26 cellular contexts compared by ENCODE assay signal in the genomic region with DNA sequence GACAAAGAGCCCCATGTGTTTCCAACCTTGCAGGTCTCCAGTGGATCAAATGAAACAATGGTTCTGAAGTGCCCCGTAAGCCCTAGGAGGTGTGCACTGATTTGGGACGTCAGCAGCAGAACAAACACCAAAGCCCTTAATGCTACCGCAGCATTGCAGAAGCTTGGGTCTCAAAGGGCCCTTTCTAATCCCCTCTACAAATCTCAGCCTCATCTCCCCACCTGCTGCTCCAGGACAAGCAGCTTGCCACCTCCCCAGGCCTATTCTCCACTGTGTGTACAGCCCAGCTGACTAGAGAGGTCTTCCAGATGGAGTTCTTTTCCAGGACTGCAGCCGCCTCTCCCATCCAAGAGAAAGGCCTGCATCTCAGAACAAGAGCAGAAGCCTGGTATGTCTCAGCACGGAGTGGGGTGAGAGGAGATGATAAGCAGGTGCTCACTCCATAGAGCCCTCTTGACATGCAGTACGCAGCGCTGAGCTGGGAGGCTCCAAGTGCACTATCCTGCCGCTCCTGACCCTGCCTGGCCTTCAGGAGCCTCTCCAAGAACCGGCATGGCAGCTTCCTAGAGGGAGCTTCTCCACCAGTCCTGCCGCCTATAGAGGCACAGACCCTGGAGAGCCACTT. TPM values are rescaled to one million over a fixed set of nuclear protein-coding genes. Genes with fewer than 3 reads are reported as not detected.
DNase-seq lines count a peak whose midpoint lies in the region; ATAC-seq, FAIRE-seq and TF ChIP-seq lines count a peak whose summit lies in the region.
"Had no signal": no experiment of that assay in that cellular context is flagged by ENCODE, and none has a peak within 500 bp of the region (broad histone marks: within the 10 kb centered on the region; RNA-seq: fewer than 3 reads in every experiment).

No MANE protein-coding gene starts in this region.

- no peak overlapping the region for H3K4me3 Mint-ChIP-seq in activated CD8-positive, alpha-beta T cell treated with anti-CD3 and anti-CD28 coated beads, Interleukin-2, amount 10 ng/mL, durations not matched to agents 7 days and 5 days
- H3K4me3 Mint-ChIP-seq in activated CD8-positive, alpha-beta T cell treated with anti-CD3 and anti-CD28 coated beads for 36 hours = no peak overlapping the region
- H3K4me3 Mint-ChIP-seq in endodermal cell = no peak overlapping the region
- no peak overlapping the region for H3K4me3 Mint-ChIP-seq in progenitor cell of endocrine pancreas (ENCODE audit: low read depth)
- H3K4me3 Mint-ChIP-seq: activated T-cell treated with anti-CD3 and anti-CD28 coated beads, Interleukin-2, amount 50 U/mL, for 4 hours; B cell; CD8-positive, alpha-beta memory T cell; T-cell had no signal

- H3K27ac ChIP-seq in endodermal cell (ENCODE audit: low read depth, low read length) = no peak overlapping the region
- H3K27ac ChIP-seq: breast epithelium had no signal

- WGBS in endodermal cell (ENCODE audit: insufficient coverage in 1 of 2, insufficient read length in 1 of 2), 2 experiments = 89 to 96% methylated on average over 9 to 10 of the region's 10 CpGs

- no peak for DNase-seq in activated CD8-positive, alpha-beta T cell treated with anti-CD3 and anti-CD28 coated beads, Interleukin-2, amount 10 ng/mL, durations not matched to agents 7 days and 5 days
- no peak for DNase-seq in activated CD8-positive, alpha-beta T cell treated with anti-CD3 and anti-CD28 coated beads for 36 hours
- DNase-seq in NCI-H510A treated with DMSO at 0.1 percent for 48 hours (lab: John Stamatoyannopoulos, UW) (peak; percentile 82), endodermal cell (no peak), progenitor cell of endocrine pancreas (ENCODE audit: low spot score, unreplicated experiment) (no peak), RCC 7860 (ENCODE audit: low spot score) (no peak)
- DNase-seq: activated CD4-positive, CD25-positive, alpha-beta regulatory T cell treated with anti-CD3 and anti-CD28 coated beads, Interleukin-2, amount 50 U/mL, for 72 hours; activated naive CD4-positive, alpha-beta T cell treated with Interleukin-2 at 50 U/mL for 16 hours; activated T-cell treated with anti-CD3 and anti-CD28 coated beads, Interleukin-2, amount 50 U/mL, for 4 hours; CD8-positive, alpha-beta memory T cell; DMS53; effector CD8-positive, alpha-beta T cell; GDM1; Karpas-422; NCI-H1417 treated with DMSO at 0.1 percent for 48 hours; NCI-H2081; NK-92 treated with Interleukin-12 subunit alpha and Interleukin-12 subunit beta, amount 100 ng/mL, for 24 hours; SIG-M5; stimulated activated CD4-positive, alpha-beta T cell treated with anti-CD3 and anti-CD28 coated beads, Interleukin-15, amount 100 ng/mL, for 24 hours; stimulated activated naive CD4-positive, alpha-beta T cell; T-cell had no signal

- peak overlapping the region; percentile 57 for H3K27ac Mint-ChIP-seq in activated CD8-positive, alpha-beta T cell treated with anti-CD3 and anti-CD28 coated beads, Interleukin-2, amount 10 ng/mL, durations not matched to agents 7 days and 5 days
- H3K27ac Mint-ChIP-seq in activated CD8-positive, alpha-beta T cell treated with anti-CD3 and anti-CD28 coated beads for 36 hours = no peak overlapping the region
- H3K27ac Mint-ChIP-seq in endodermal cell (peak overlapping the region; percentile 68), progenitor cell of endocrine pancreas (peak overlapping the region; percentile 76)
- H3K27ac Mint-ChIP-seq: B cell had no signal

- H3K4me1 ChIP-seq in endodermal cell (ENCODE audit: control insufficient read depth, insufficient read depth, low read length) = peaks cover 20% of the 10 kb centered on the region
- H3K4me1 ChIP-seq: breast epithelium had no signal

- intact Hi-C loops in activated CD8-positive, alpha-beta T cell treated with anti-CD3 and anti-CD28 coated beads for 36 hours (cut with micrococcal nuclease) = no loop called here

- H3K27me3 ChIP-seq in endodermal cell (ENCODE audit: control insufficient read depth, insufficient read depth, low read length, poor library complexity, severe bottlenecking) = no peaks in the 10 kb centered on the region
- H3K27me3 ChIP-seq: breast epithelium had no signal

- H3K9me3 Mint-ChIP-seq in activated CD8-positive, alpha-beta T cell treated with anti-CD3 and anti-CD28 coated beads, Interleukin-2, amount 10 ng/mL, durations not matched to agents 7 days and 5 days (ENCODE audit: insufficient read depth) = no peaks in the 10 kb centered on the region
- no peaks in the 10 kb centered on the region for H3K9me3 Mint-ChIP-seq in activated CD8-positive, alpha-beta T cell treated with anti-CD3 and anti-CD28 coated beads for 36 hours
- H3K9me3 Mint-ChIP-seq in endodermal cell (no peaks in the 10 kb centered on the region), progenitor cell of endocrine pancreas (ENCODE audit: low read depth) (no peaks in the 10 kb centered on the region)
- H3K9me3 Mint-ChIP-seq: activated T-cell treated with anti-CD3 and anti-CD28 coated beads, Interleukin-2, amount 50 U/mL, for 4 hours; CD8-positive, alpha-beta memory T cell; T-cell had no signal

- H3K4me3 ChIP-seq in endodermal cell (ENCODE audit: low read length) = no peak overlapping the region
- H3K4me3 ChIP-seq: breast epithelium had no signal

- no peak for TF ChIP-seq CTCF in activated CD8-positive, alpha-beta T cell treated with anti-CD3 and anti-CD28 coated beads for 36 hours (IDR thresholded peaks at IDR 0.05)
- no peak for TF ChIP-seq CTCF in endodermal cell (conservative IDR thresholded peaks at IDR 0.05)
- TF ChIP-seq CTCF in progenitor cell of endocrine pancreas (IDR thresholded peaks at IDR 0.05; ENCODE audit: unreplicated experiment) = no peak

- peaks cover 25% of the 10 kb centered on the region for H3K36me3 Mint-ChIP-seq in activated CD8-positive, alpha-beta T cell treated with anti-CD3 and anti-CD28 coated beads, Interleukin-2, amount 10 ng/mL, durations not matched to agents 7 days and 5 days (ENCODE audit: low read depth)
- peaks cover 3% of the 10 kb centered on the region for H3K36me3 Mint-ChIP-seq in activated CD8-positive, alpha-beta T cell treated with anti-CD3 and anti-CD28 coated beads for 36 hours (ENCODE audit: low read depth)
- H3K36me3 Mint-ChIP-seq in endodermal cell (ENCODE audit: low read depth) (peaks cover 74% of the 10 kb centered on the region), progenitor cell of endocrine pancreas (ENCODE audit: insufficient read depth) (peaks cover 9% of the 10 kb centered on the region)

- ATAC-seq in activated CD8-positive, alpha-beta T cell treated with anti-CD3 and anti-CD28 coated beads, Interleukin-2, amount 10 ng/mL, durations not matched to agents 7 days and 5 days = no peak
- ATAC-seq in activated CD8-positive, alpha-beta T cell treated with anti-CD3 and anti-CD28 coated beads for 36 hours = no peak
- ATAC-seq in GM21619 (IDR thresholded peaks at IDR 0.05; ENCODE audit: unreplicated experiment) = no peak
- ATAC-seq in HG02610 (IDR thresholded peaks at IDR 0.05; ENCODE audit: unreplicated experiment) = no peak
- ATAC-seq: activated T-cell treated with anti-CD3 and anti-CD28 coated beads, Interleukin-2, amount 50 U/mL, for 4 hours; T-cell had no signal

- peaks cover 95% of the 10 kb centered on the region for H3K36me3 ChIP-seq in endodermal cell (ENCODE audit: control insufficient read depth, insufficient read depth, low read length)
- H3K36me3 ChIP-seq: breast epithelium had no signal

- peaks cover 13% of the 10 kb centered on the region for H3K4me1 Mint-ChIP-seq in activated CD8-positive, alpha-beta T cell treated with anti-CD3 and anti-CD28 coated beads, Interleukin-2, amount 10 ng/mL, durations not matched to agents 7 days and 5 days (ENCODE audit: low read depth)
- H3K4me1 Mint-ChIP-seq in activated CD8-positive, alpha-beta T cell treated with anti-CD3 and anti-CD28 coated beads for 36 hours (ENCODE audit: low read depth) = no peaks in the 10 kb centered on the region
- H3K4me1 Mint-ChIP-seq in endodermal cell = peaks cover 11% of the 10 kb centered on the region
- H3K4me1 Mint-ChIP-seq in progenitor cell of endocrine pancreas (ENCODE audit: low read depth) = no peaks in the 10 kb centered on the region
- H3K4me1 Mint-ChIP-seq: B cell, T-cell had no signal

- H3K9me3 ChIP-seq in endodermal cell (ENCODE audit: control insufficient read depth, low read length) = no peaks in the 10 kb centered on the region
- H3K9me3 ChIP-seq: breast epithelium had no signal

- H3K27me3 Mint-ChIP-seq in activated CD8-positive, alpha-beta T cell treated with anti-CD3 and anti-CD28 coated beads, Interleukin-2, amount 10 ng/mL, durations not matched to agents 7 days and 5 days (ENCODE audit: low read depth) = no peaks in the 10 kb centered on the region
- no peaks in the 10 kb centered on the region for H3K27me3 Mint-ChIP-seq in activated CD8-positive, alpha-beta T cell treated with anti-CD3 and anti-CD28 coated beads for 36 hours
- H3K27me3 Mint-ChIP-seq in endodermal cell (ENCODE audit: insufficient read depth) (no peaks in the 10 kb centered on the region), progenitor cell of endocrine pancreas (no peaks in the 10 kb centered on the region)
- H3K27me3 Mint-ChIP-seq: B cell; CD8-positive, alpha-beta memory T cell; T-cell had no signal

- no peak overlapping the region for H3K9ac ChIP-seq in endodermal cell (ENCODE audit: extremely low read depth, low read length, poor library complexity, severe bottlenecking)

- CTCF ChIA-PET in activated CD8-positive, alpha-beta T cell treated with anti-CD3 and anti-CD28 coated beads, Interleukin-2, amount 10 ng/mL, durations not matched to agents 7 days and 5 days (lab: Charles Lee) = no interaction called here
- CTCF ChIA-PET in activated CD8-positive, alpha-beta T cell treated with anti-CD3 and anti-CD28 coated beads for 36 hours (lab: Charles Lee) = no interaction called here

- no peak for FAIRE-seq in RCC 7860 (lab: Jason Lieb, UNC)
- FAIRE-seq: colon had no signal

- POLR2A ChIA-PET in activated CD8-positive, alpha-beta T cell treated with anti-CD3 and anti-CD28 coated beads, Interleukin-2, amount 10 ng/mL, durations not matched to agents 7 days and 5 days (lab: Charles Lee) = no interaction called here
- POLR2A ChIA-PET in activated CD8-positive, alpha-beta T cell treated with anti-CD3 and anti-CD28 coated beads for 36 hours (lab: Charles Lee) = no interaction called here

RNA-seq across cellular contexts. Expression of gene MRPL37, which starts 46.2 kb away (rescaled TPM):
- total RNA-seq in activated CD8-positive, alpha-beta T cell treated with anti-CD3 and anti-CD28 coated beads, Interleukin-2, amount 10 ng/mL, durations not matched to agents 7 days and 5 days = 100 to 1,000 TPM; 115 TPM
- 100 to 1,000 TPM; 194 to 198 TPM for total RNA-seq in activated CD8-positive, alpha-beta T cell treated with anti-CD3 and anti-CD28 coated beads for 36 hours
- total RNA-seq in endodermal cell = 10 to 100 TPM; 84.5 to 95.8 TPM
- polyA plus RNA-seq in endodermal cell (2013, experiment 1 of 2) = 87.1 TPM
- 77.1 TPM for polyA plus RNA-seq in endodermal cell (2013, experiment 2 of 2)
- 61.9 and 62.2 TPM in 2 replicates for total RNA-seq in progenitor cell of endocrine pancreas

RNA-seq across cellular contexts. Expression of gene CYB5RL, which starts 46.4 kb away (rescaled TPM):
- total RNA-seq in activated CD8-positive, alpha-beta T cell treated with anti-CD3 and anti-CD28 coated beads, Interleukin-2, amount 10 ng/mL, durations not matched to agents 7 days and 5 days = 10 to 100 TPM; 13.1 to 15.5 TPM
- 10 to 100 TPM; 11.4 to 12.6 TPM for total RNA-seq in activated CD8-positive, alpha-beta T cell treated with anti-CD3 and anti-CD28 coated beads for 36 hours
- 10 to 100 TPM in 1 of 2 donors, 1 to 10 TPM in 1; 8.2 to 11.0 TPM for total RNA-seq in endodermal cell
- 13.3 TPM for polyA plus RNA-seq in endodermal cell (2013, experiment 1 of 2)
- polyA plus RNA-seq in endodermal cell (2013, experiment 2 of 2) = 12.0 TPM
- total RNA-seq in progenitor cell of endocrine pancreas = 9.0 and 11.6 TPM in 2 replicates
